ENCODE assay signal across 1 cellular context in the genomic region with DNA sequence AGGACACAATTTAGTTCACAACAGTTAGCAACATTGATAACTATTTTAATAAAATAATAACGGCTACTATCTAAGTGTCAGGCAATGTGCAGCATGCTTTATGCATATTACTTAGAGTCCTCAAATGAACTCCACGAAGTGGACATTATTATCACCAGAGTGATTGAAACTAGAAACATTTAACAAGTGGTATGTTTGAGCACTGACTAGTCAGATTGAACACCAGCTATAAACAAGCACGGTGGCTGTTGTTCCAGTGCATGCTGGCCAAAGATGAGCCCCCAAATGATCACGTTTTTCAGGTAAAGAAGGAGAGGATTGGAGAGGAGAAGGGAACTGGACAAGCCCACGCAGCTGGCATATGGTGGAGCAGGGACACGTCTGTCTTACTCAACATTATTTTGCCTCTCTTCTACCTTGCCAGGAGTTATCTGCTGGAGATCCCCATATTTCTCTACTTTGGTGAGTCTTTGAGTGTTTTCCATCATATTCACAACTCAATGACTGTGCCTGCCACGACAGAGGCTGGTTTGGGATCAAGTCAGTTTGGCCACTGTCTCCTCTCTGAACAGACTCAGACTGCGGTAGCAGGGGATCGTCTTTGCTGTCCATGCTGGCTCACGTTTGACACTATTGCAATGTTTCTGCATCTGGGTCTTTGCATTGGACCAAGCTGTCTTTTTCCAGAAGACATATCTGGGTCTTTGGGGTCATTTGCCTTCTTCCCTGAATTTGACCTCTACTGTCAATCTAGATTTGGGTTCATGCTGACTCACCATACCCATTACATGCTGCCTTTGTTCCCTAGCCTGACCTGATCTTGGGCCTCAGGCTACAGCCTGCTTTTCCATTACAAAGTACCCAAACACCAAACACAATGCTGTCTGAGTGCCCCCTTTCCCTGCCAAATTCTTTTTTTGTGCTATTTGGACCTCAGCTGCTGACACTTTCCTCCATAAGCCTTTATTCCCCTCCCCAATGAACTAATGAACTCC.
TF ChIP-seq lines count a peak whose summit lies in the region.

No MANE protein-coding gene starts in this region.

TF ChIP-seq in H1, 55 proteins besides CTCF, POLR2A, EP300 and RAD21:
- TF ChIP-seq, protein P1, sequence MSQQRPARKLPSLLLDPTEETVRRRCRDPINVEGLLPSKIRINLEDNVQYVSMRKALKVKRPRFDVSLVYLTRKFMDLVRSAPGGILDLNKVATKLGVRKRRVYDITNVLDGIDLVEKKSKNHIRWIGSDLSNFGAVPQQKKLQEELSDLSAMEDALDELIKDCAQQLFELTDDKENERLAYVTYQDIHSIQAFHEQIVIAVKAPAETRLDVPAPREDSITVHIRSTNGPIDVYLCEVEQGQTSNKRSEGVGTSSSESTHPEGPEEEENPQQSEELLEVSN (IDR thresholded peaks at IDR 0.05), result no peak
- TF ChIP-seq RXRA (IDR thresholded peaks at IDR 0.05; ENCODE audit: insufficient read depth, low read depth, low read length), result 0 out of 2 replicates have a peak, but pooled peaks have one; percentile 42
- no peak for TF ChIP-seq KDM4A (IDR thresholded peaks at IDR 0.05; ENCODE audit: low read depth, low read length, severe bottlenecking)
- no peak for TF ChIP-seq BCL11A (IDR thresholded peaks at IDR 0.05; ENCODE audit: low read depth in 2 of 2, low read length in 2 of 2)
- TF ChIP-seq SIRT6 (IDR thresholded peaks at IDR 0.05; ENCODE audit: low read length), result no peak
- TF ChIP-seq MAFK (IDR thresholded peaks at IDR 0.05; ENCODE audit: low read depth, low read length), result peak; percentile 62; the same call in 1 of the 2 replicates
- no peak for TF ChIP-seq SIX5 (IDR thresholded peaks at IDR 0.05; ENCODE audit: low read depth, low read length)
- peak; percentile 49; the same call in 1 of the 2 replicates for TF ChIP-seq BACH1 (IDR thresholded peaks at IDR 0.05; ENCODE audit: low read length)
